In the genomic region with DNA sequence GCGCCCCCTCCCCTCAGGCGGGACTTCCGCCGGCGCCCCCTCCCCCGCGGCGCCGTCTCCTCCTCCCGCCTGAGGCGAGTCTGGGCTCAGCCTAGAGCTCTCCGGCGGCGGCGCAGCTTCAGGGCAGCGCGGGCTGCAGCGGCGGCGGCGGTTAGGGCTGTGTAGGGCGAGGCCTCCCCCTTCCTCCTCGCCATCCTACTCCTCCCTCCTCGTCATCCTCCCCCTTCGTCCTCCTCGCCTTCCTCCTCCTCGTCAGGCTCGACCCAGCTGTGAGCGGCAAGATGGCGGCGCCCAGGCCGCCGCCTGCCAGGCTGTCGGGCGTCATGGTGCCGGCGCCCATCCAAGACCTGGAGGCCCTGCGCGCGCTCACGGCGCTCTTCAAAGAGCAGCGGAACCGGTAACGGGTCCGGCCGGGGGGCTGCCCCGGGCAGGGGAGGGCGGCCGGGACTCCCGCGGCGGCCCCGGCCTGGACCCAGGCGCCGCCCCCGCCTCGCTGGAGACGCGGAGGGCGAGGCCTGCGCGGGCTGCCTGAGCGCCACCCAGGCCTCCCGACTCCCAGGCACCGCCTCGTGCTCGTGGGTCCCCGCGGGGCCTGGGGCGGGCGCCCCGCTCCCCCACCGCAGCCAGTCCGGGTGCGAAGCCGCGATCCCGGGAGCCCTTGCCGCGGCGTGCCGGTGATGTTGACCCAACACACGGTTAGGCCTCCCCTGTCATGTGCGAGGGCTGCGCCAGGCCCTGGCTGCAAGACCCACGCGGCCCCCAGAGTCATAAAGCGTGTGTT, we compare ENCODE assay signal across 8 cellular contexts. TPM values are rescaled to one million over a fixed set of nuclear protein-coding genes. Genes with fewer than 3 reads are reported as not detected.
DNase-seq lines count a peak whose midpoint lies in the region; ATAC-seq and TF ChIP-seq lines count a peak whose summit lies in the region.

A gene with protein sequence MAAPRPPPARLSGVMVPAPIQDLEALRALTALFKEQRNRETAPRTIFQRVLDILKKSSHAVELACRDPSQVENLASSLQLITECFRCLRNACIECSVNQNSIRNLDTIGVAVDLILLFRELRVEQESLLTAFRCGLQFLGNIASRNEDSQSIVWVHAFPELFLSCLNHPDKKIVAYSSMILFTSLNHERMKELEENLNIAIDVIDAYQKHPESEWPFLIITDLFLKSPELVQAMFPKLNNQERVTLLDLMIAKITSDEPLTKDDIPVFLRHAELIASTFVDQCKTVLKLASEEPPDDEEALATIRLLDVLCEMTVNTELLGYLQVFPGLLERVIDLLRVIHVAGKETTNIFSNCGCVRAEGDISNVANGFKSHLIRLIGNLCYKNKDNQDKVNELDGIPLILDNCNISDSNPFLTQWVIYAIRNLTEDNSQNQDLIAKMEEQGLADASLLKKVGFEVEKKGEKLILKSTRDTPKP (plus strand): TSS at position 52 of the 781 bp plus-strand sequence. CDS start 230 bp downstream, at position 282.

- H3K36me3 ChIP-seq in Loucy (ENCODE audit: insufficient read depth, low read length) (no peaks in the 10 kb centered on the region), SK-N-SH (replicated peaks in 1 of 2; ENCODE audit: control insufficient read depth in 1 of 2, insufficient read depth in 2 of 2, low read length in 1 of 2) (peaks cover 3 to 6% of the 10 kb centered on the region in 2 experiments)

- H3K9ac ChIP-seq in Loucy (ENCODE audit: low read depth, low read length, poor library complexity, severe bottlenecking) = peak within 1 kb of the TSS; percentile 90
- peak within 1 kb of the TSS; percentile 93 for H3K9ac ChIP-seq in SK-N-SH

- H3K27me3 ChIP-seq in Loucy (ENCODE audit: insufficient read depth, low read length, poor library complexity, severe bottlenecking) (no peaks in the 10 kb centered on the region), SK-N-SH (ENCODE audit: insufficient read depth) (no peaks in the 10 kb centered on the region)

- TF ChIP-seq CTCF in Loucy (conservative IDR thresholded peaks at IDR 0.05; ENCODE audit: low read length) (no peak), SK-N-SH (IDR thresholded peaks at IDR 0.05) (no peak), omental fat pad (IDR thresholded peaks at IDR 0.05) (no peak)

- H2AFZ ChIP-seq in Loucy (ENCODE audit: low read length) (peak within 1 kb of the TSS; percentile 89), SK-N-SH (ENCODE audit: low read depth) (peak within 1 kb of the TSS; percentile 90)

- POLR2A ChIA-PET in SK-N-SH (lab: Yijun Ruan, JAX) = no interaction called here

- no peak for TF ChIP-seq EP300 in SK-N-SH (IDR thresholded peaks at IDR 0.05; ENCODE audit: borderline replicate concordance in 1 of 2, low read depth in 1 of 2, low read length in 1 of 2)

- no peaks in the 10 kb centered on the region for H3K9me2 ChIP-seq in Loucy (replicated peaks; ENCODE audit: low read depth, low read length)
- H3K9me2 ChIP-seq in SK-N-SH = no peaks in the 10 kb centered on the region

- H3K79me2 ChIP-seq in Loucy (ENCODE audit: insufficient read depth, low read length) = peaks cover 57% of the 10 kb centered on the region
- peaks cover 58% of the 10 kb centered on the region for H3K79me2 ChIP-seq in SK-N-SH (ENCODE audit: insufficient read depth)

- peak; percentile 59 for ATAC-seq in GM21528 (IDR thresholded peaks at IDR 0.05; ENCODE audit: low FRiP score, unreplicated experiment)
- peak; percentile 83 for ATAC-seq in omental fat pad (ENCODE audit: low FRiP score)

- H3K27ac ChIP-seq in SK-N-SH (ENCODE audit: low read depth in 2 of 2, low read length in 1 of 2) = peak within 1 kb of the TSS; percentile 73 to 95

- peaks cover 43% of the 10 kb centered on the region for H4K20me1 ChIP-seq in Loucy (ENCODE audit: insufficient read depth, low read length, poor library complexity, severe bottlenecking)
- peaks cover 39% of the 10 kb centered on the region for H4K20me1 ChIP-seq in SK-N-SH (ENCODE audit: insufficient read depth)

- peak within 1 kb of the TSS; percentile 99 for H3K4me3 ChIP-seq in Loucy (ENCODE audit: low read length, poor library complexity, severe bottlenecking)
- H3K4me3 ChIP-seq in SK-N-SH (ENCODE audit: low read depth in 2 of 2, low read length in 1 of 2) = peak within 1 kb of the TSS; percentile 79 to 93

- H3K9me3 ChIP-seq in Loucy (ENCODE audit: insufficient read depth, low read depth, low read length) (no peaks in the 10 kb centered on the region), SK-N-SH (no peaks in the 10 kb centered on the region)

- H3K4me1 ChIP-seq in Loucy (ENCODE audit: insufficient read depth, low read length, poor library complexity, severe bottlenecking) = peaks cover 45% of the 10 kb centered on the region
- H3K4me1 ChIP-seq in SK-N-SH (ENCODE audit: control insufficient read depth in 1 of 2, insufficient read depth in 2 of 2, low read depth in 1 of 2, low read length in 1 of 2) = peaks cover 15 to 25% of the 10 kb centered on the region in 2 experiments; a peak in 3 of 4 replicates

- H3F3A ChIP-seq in Loucy (ENCODE audit: low read depth) (no peaks in the 10 kb centered on the region), SK-N-SH (replicated peaks; ENCODE audit: insufficient read depth) (peaks cover 24% of the 10 kb centered on the region)

- H3K4me2 ChIP-seq in Loucy (ENCODE audit: low read depth, low read length, poor library complexity, severe bottlenecking) (peak within 1 kb of the TSS; percentile 99), SK-N-SH (peak within 1 kb of the TSS; percentile 95)

- DNase-seq in COLO668 (lab: John Stamatoyannopoulos, UW; ENCODE audit: unreplicated experiment) = peak; percentile 82
- DNase-seq in SK-N-SH = peak; percentile 80
- peak; percentile 79 for DNase-seq in activated naive CD4-positive, alpha-beta T cell treated with anti-CD3 and anti-CD28 coated beads, Interleukin-2, amount 50 U/mL, for 16 hours
- peak; percentile 67 for DNase-seq in glomerular visceral epithelial cell (ENCODE audit: extremely low spot score)
- DNase-seq in omental fat pad (ENCODE audit: low spot score) = peak; percentile 33
- peak; percentile 76 for DNase-seq in superior temporal gyrus (ENCODE audit: extremely low spot score)

- WGBS in SK-N-SH (ENCODE audit: low lambda C conversion rate) = 0% methylated on average over 13 of the region's 89 CpGs

- CTCF ChIA-PET in SK-N-SH (lab: Yijun Ruan, JAX) = interaction anchor here (1.5 kb wide), 1 partner anchor 94 kb away, joined by 4 read pairs; no protein-coding TSS in a partner anchor

- TF ChIP-seq RAD21 in SK-N-SH (IDR thresholded peaks at IDR 0.05; ENCODE audit: low read length) = no peak

TF ChIP-seq in SK-N-SH, 30 proteins besides CTCF, POLR2A, EP300 and RAD21 (continues in another document):
- TF ChIP-seq GATA2 (CRISPR knock-in tag; IDR thresholded peaks at IDR 0.05) (no peak), TAF1 (IDR thresholded peaks at IDR 0.05; ENCODE audit: borderline replicate concordance, low read depth, low read length) (peak; percentile 58; the same call in 1 of the 2 replicates), SIN3A (IDR thresholded peaks at IDR 0.05; ENCODE audit: borderline replicate concordance, low read depth, low read length) (no peak), TCF12 (IDR thresholded peaks at IDR 0.05) (peak; percentile 31; the same call in 1 of the 2 replicates), POLR2AphosphoS5 (IDR thresholded peaks at IDR 0.05; ENCODE audit: low read depth, low read length) (peak; percentile 74), CHD2 (IDR thresholded peaks at IDR 0.05; ENCODE audit: low read length, partially characterized antibody) (peak; percentile 43), JUND (IDR thresholded peaks at IDR 0.05) (no peak), GABPA (IDR thresholded peaks at IDR 0.05; ENCODE audit: low read depth) (peak; percentile 87), TEAD4 (IDR thresholded peaks at IDR 0.05; ENCODE audit: borderline replicate concordance, insufficient read depth) (0 out of 2 replicates have a peak, but pooled peaks have one; percentile 26), YY1 (IDR thresholded peaks at IDR 0.05; ENCODE audit: low read depth) (peak; percentile 95), RXRA (IDR thresholded peaks at IDR 0.05; ENCODE audit: borderline replicate concordance, low read depth) (no peak), EZH2phosphoT487 (IDR thresholded peaks at IDR 0.05; ENCODE audit: borderline replicate concordance, low read depth) (no peak), FOXJ3 (CRISPR knock-in tag; IDR thresholded peaks at IDR 0.05) (no peak), ELF1 (IDR thresholded peaks at IDR 0.05) (no peak)
- TF ChIP-seq, protein P1, sequence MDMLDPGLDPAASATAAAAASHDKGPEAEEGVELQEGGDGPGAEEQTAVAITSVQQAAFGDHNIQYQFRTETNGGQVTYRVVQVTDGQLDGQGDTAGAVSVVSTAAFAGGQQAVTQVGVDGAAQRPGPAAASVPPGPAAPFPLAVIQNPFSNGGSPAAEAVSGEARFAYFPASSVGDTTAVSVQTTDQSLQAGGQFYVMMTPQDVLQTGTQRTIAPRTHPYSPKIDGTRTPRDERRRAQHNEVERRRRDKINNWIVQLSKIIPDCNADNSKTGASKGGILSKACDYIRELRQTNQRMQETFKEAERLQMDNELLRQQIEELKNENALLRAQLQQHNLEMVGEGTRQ (IDR thresholded peaks at IDR 0.05; ENCODE audit: borderline replicate concordance, low read depth, low read length) = no peak
- TF ChIP-seq, protein P2, sequence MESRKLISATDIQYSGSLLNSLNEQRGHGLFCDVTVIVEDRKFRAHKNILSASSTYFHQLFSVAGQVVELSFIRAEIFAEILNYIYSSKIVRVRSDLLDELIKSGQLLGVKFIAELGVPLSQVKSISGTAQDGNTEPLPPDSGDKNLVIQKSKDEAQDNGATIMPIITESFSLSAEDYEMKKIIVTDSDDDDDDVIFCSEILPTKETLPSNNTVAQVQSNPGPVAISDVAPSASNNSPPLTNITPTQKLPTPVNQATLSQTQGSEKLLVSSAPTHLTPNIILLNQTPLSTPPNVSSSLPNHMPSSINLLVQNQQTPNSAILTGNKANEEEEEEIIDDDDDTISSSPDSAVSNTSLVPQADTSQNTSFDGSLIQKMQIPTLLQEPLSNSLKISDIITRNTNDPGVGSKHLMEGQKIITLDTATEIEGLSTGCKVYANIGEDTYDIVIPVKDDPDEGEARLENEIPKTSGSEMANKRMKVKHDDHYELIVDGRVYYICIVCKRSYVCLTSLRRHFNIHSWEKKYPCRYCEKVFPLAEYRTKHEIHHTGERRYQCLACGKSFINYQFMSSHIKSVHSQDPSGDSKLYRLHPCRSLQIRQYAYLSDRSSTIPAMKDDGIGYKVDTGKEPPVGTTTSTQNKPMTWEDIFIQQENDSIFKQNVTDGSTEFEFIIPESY (IDR thresholded peaks at IDR 0.05; ENCODE audit: borderline replicate concordance, low read depth) = no peak
- TF ChIP-seq, protein P3, sequence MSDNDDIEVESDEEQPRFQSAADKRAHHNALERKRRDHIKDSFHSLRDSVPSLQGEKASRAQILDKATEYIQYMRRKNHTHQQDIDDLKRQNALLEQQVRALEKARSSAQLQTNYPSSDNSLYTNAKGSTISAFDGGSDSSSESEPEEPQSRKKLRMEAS (IDR thresholded peaks at IDR 0.05; ENCODE audit: low read depth) = peak; percentile 74

RNA-seq across cellular contexts. Expression of the gene that starts here (rescaled TPM):
- polyA plus RNA-seq in SK-N-SH (2012; rRNA removed) = 202 and 257 TPM in 2 replicates
- polyA plus RNA-seq in SK-N-SH (2012; cell fraction: cytosol; rRNA removed) = 276 and 300 TPM in 2 replicates
- 68.9 and 142 TPM in 2 replicates for polyA plus RNA-seq in SK-N-SH (2012; cell fraction: nucleus; rRNA removed)
- total RNA-seq in omental fat pad = 100 to 1,000 TPM in 3 of 4 donors, 10 to 100 TPM in 1; 80.9 to 127 (median 103) TPM

Comparison
In these comparisons a context has a peak if more than half of its experiments do, and no peak if none do; other contexts are left out.
1. Peak in every context shown above with its lines: DNase-seq, ATAC-seq, H3K4me3 ChIP-seq and H3K27ac ChIP-seq.